Comparison of ENCODE assay signal across 1 cellular context in the genomic region with DNA sequence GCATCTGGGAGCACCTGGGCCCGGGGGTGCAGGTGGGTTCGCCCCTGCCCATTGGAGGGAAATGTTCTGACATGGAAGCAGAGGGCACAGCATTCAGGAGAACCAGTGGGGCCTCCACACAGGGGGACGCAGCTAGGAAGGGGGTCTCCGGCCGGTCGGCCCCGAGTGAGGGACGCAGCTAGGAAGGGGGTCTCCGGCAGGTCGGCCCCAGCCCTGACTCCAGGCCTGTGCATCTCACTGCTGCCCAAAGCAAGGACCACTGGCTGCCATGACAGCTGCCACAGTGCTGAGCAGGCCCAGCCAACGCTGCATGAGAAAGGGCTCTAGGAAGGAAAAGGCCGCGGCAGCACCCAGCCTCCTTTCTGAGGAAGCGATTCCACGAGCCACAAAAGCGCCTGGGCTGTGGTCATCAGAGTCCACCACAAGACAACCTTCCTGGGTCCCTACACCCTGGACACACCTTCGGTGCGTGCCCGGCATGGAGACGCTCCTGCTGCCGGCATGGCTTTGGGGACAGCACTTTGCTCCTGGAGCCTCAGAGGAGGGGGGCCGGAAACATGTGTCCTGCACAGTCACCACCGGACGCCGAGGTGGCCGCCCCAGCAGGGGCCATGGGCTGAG.
TF ChIP-seq lines count a peak whose summit lies in the region.

No MANE protein-coding gene starts in this region.

TF ChIP-seq in K562, 482 proteins besides CTCF, POLR2A, EP300 and RAD21:
- no peak for TF ChIP-seq RHOXF2B (CRISPR knock-in tag; conservative IDR thresholded peaks at IDR 0.05)
- TF ChIP-seq, protein P1, sequence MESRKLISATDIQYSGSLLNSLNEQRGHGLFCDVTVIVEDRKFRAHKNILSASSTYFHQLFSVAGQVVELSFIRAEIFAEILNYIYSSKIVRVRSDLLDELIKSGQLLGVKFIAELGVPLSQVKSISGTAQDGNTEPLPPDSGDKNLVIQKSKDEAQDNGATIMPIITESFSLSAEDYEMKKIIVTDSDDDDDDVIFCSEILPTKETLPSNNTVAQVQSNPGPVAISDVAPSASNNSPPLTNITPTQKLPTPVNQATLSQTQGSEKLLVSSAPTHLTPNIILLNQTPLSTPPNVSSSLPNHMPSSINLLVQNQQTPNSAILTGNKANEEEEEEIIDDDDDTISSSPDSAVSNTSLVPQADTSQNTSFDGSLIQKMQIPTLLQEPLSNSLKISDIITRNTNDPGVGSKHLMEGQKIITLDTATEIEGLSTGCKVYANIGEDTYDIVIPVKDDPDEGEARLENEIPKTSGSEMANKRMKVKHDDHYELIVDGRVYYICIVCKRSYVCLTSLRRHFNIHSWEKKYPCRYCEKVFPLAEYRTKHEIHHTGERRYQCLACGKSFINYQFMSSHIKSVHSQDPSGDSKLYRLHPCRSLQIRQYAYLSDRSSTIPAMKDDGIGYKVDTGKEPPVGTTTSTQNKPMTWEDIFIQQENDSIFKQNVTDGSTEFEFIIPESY (CRISPR knock-in tag; IDR thresholded peaks at IDR 0.05): peak; percentile 54
TF ChIP-seq in K562: peak in this region for 1.
